1 cellular context compared by ENCODE assay signal in genomic region chr3:194160158-194160557, GRCh38.
TF ChIP-seq lines count a peak whose summit lies in the region.

No MANE protein-coding gene starts in this region.

TF ChIP-seq in H1, 55 proteins besides CTCF, POLR2A, EP300 and RAD21:
- TF ChIP-seq SUZ12 (IDR thresholded peaks at IDR 0.05; ENCODE audit: low read length): no peak
- no peak for TF ChIP-seq TBP (IDR thresholded peaks at IDR 0.05; ENCODE audit: low read depth, low read length)
- TF ChIP-seq RXRA (IDR thresholded peaks at IDR 0.05; ENCODE audit: insufficient read depth, low read depth, low read length): no peak
- TF ChIP-seq RBBP5 (IDR thresholded peaks at IDR 0.05; ENCODE audit: borderline replicate concordance, low read depth, low read length): no peak
- TF ChIP-seq CBX8 (IDR thresholded peaks at IDR 0.05; ENCODE audit: borderline replicate concordance, low read depth, low read length): no peak
- no peak for TF ChIP-seq NANOG (IDR thresholded peaks at IDR 0.05; ENCODE audit: insufficient read depth, low read depth, low read length, poor library complexity, severe bottlenecking)
- no peak for TF ChIP-seq TEAD4 (IDR thresholded peaks at IDR 0.05; ENCODE audit: low read depth, low read length)
- TF ChIP-seq HDAC2 (IDR thresholded peaks at IDR 0.05; ENCODE audit: borderline replicate concordance in 1 of 2, low read depth in 2 of 2, low read length in 2 of 2): no peak
- no peak for TF ChIP-seq MAFK (IDR thresholded peaks at IDR 0.05; ENCODE audit: low read depth, low read length)
- no peak for TF ChIP-seq ZNF274 (IDR thresholded peaks at IDR 0.05; ENCODE audit: borderline replicate concordance, extremely low read depth, low read length)
- TF ChIP-seq KDM4A (IDR thresholded peaks at IDR 0.05; ENCODE audit: low read depth, low read length, severe bottlenecking): no peak
- no peak for TF ChIP-seq PHF8 (conservative IDR thresholded peaks at IDR 0.05; ENCODE audit: low read depth, low read length)
- TF ChIP-seq YY1 (IDR thresholded peaks at IDR 0.05; ENCODE audit: low read depth, low read length): no peak
- TF ChIP-seq SIRT6 (IDR thresholded peaks at IDR 0.05; ENCODE audit: low read length): no peak
- TF ChIP-seq RFX5 (IDR thresholded peaks at IDR 0.05; ENCODE audit: borderline replicate concordance, low read depth, low read length): no peak
- no peak for TF ChIP-seq TAF7 (optimal IDR thresholded peaks at IDR 0.05; ENCODE audit: borderline replicate concordance, low read depth, low read length)
- TF ChIP-seq KDM5A (IDR thresholded peaks at IDR 0.05; ENCODE audit: low read length): no peak
- no peak for TF ChIP-seq GTF2F1 (IDR thresholded peaks at IDR 0.05; ENCODE audit: borderline replicate concordance, low read depth, low read length)
- no peak for TF ChIP-seq ATF2 (IDR thresholded peaks at IDR 0.05; ENCODE audit: low read length)
- no peak for TF ChIP-seq EZH2 (IDR thresholded peaks at IDR 0.05; ENCODE audit: low read depth, low read length, severe bottlenecking)
TF ChIP-seq in H1: peak in this region for 0.
